Comparison of ENCODE assay signal across 1 cellular context in genomic region chr9:127698985-127699670, GRCh38.
TF ChIP-seq lines count a peak whose summit lies in the region.

No MANE protein-coding gene starts in this region.

TF ChIP-seq in K562, 482 proteins besides CTCF, POLR2A, EP300 and RAD21 (continued from another document and continues in another):
- TF ChIP-seq ATF6 (CRISPR knock-in tag; IDR thresholded peaks at IDR 0.05) = peak; percentile 56; the same call in 1 of the 2 replicates
- TF ChIP-seq ZNF444 (CRISPR knock-in tag; IDR thresholded peaks at IDR 0.05) = no peak
- peak; percentile 60; the same call in 1 of the 2 replicates for TF ChIP-seq ZBTB12 (CRISPR knock-in tag; IDR thresholded peaks at IDR 0.05)
- TF ChIP-seq SOX6 (IDR thresholded peaks at IDR 0.05) = no peak
- TF ChIP-seq MCM5 (IDR thresholded peaks at IDR 0.05; ENCODE audit: low read depth) = no peak
- peak; percentile 100 for TF ChIP-seq MGA (IDR thresholded peaks at IDR 0.05)
- peak; percentile 71 to 72; a peak in 3 of 4 replicates for TF ChIP-seq TEAD1 (CRISPR knock-in tag; IDR thresholded peaks at IDR 0.05)
- no peak for TF ChIP-seq MEIS2 (IDR thresholded peaks at IDR 0.05; ENCODE audit: partially characterized antibody)
- 0 out of 2 replicates have a peak, but pooled peaks have one; percentile 26 for TF ChIP-seq HDGF (IDR thresholded peaks at IDR 0.05)
- no peak for TF ChIP-seq ZNF263 (CRISPR knock-in tag; IDR thresholded peaks at IDR 0.05; ENCODE audit: borderline replicate concordance)
- TF ChIP-seq ATF2 (CRISPR knock-in tag; IDR thresholded peaks at IDR 0.05) = no peak
- no peak for TF ChIP-seq RBM34 (IDR thresholded peaks at IDR 0.05; ENCODE audit: borderline replicate concordance, insufficient read depth, low read length)
- peak; percentile 85 for TF ChIP-seq ZNF668 (CRISPR knock-in tag; IDR thresholded peaks at IDR 0.05)
- peak; percentile 33; the same call in 1 of the 2 replicates for TF ChIP-seq HES1 (IDR thresholded peaks at IDR 0.05; ENCODE audit: low read depth)
- TF ChIP-seq PCBP2 (IDR thresholded peaks at IDR 0.05; ENCODE audit: low read depth, low read length, poor library complexity, severe bottlenecking) = no peak
- TF ChIP-seq ZBTB43 (CRISPR knock-in tag; IDR thresholded peaks at IDR 0.05) = no peak
- no peak for TF ChIP-seq NUFIP1 (IDR thresholded peaks at IDR 0.05; ENCODE audit: partially characterized antibody)
- TF ChIP-seq MCM2 (IDR thresholded peaks at IDR 0.05; ENCODE audit: low read depth) = no peak
- TF ChIP-seq USF2 (CRISPR knock-in tag; IDR thresholded peaks at IDR 0.05) = peak; percentile 74
- no peak for TF ChIP-seq ZFP91 (CRISPR knock-in tag; IDR thresholded peaks at IDR 0.05)
- no peak; the same call in 1 of the 2 replicates for TF ChIP-seq GATAD2A (IDR thresholded peaks at IDR 0.05)
- peak; percentile 65; the same call in 1 of the 2 replicates for TF ChIP-seq POLR2AphosphoS5 (IDR thresholded peaks at IDR 0.05; ENCODE audit: control insufficient read depth, insufficient read depth, low read depth, low read length)
- TF ChIP-seq NFE2L1 (tag; IDR thresholded peaks at IDR 0.05; ENCODE audit: borderline replicate concordance, low read depth) = no peak
- TF ChIP-seq POLR3A (IDR thresholded peaks at IDR 0.05; ENCODE audit: borderline replicate concordance, extremely low read depth, insufficient read depth, insufficient read length) = no peak
- TF ChIP-seq HOXB6 (CRISPR knock-in tag; IDR thresholded peaks at IDR 0.05; ENCODE audit: borderline replicate concordance) = no peak
- no peak for TF ChIP-seq U2AF2 (optimal IDR thresholded peaks at IDR 0.05; ENCODE audit: low read depth, low read length)
